18 cellular contexts compared by ENCODE assay signal in the genomic region with DNA sequence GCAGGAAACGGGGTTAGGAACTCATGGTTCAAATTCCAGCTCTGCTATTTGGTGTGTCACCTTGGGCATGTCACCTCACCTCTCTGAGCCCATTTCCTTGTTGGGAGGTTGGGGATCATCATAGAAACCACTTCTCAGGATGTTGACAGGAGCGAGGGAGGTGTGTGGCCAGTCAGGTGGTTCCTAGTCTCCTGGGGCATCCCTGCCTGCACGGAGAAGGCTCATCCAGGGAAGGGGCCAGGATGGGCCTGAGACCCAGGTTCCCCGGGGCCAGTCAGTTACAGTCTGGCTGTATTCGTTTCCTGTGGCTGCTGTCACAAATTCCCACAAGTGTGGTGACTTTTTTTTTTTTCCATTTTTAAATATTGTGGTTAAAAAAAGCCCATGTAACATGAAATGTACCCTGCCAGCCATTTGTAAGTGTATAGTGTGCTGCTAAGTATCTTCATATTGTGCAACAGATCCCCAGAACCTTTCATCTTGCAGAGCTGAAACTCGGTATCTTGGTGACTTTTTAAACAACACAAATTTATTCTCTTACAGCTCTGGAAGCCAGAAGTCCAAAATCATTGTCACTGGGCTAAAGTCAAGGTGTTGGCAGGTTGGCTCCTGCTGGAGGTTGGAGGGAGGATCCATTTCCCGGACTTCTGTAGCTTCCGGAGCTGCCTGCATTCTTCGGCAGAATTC.
DNase-seq lines count a peak whose midpoint lies in the region; ATAC-seq and TF ChIP-seq lines count a peak whose summit lies in the region.
"Had no signal": no experiment of that assay in that cellular context is flagged by ENCODE, and none has a peak within 500 bp of the region (broad histone marks: within the 10 kb centered on the region; RNA-seq: fewer than 3 reads in every experiment).

No MANE protein-coding gene starts in this region.

- H3K27ac ChIP-seq in BLaER1 (no peak overlapping the region), layer of hippocampus (ENCODE audit: low read depth, low read length) (peak overlapping the region; percentile 38)
- H3K27ac ChIP-seq: PC-9 had no signal

- peaks cover 17% of the 10 kb centered on the region; the same call in 1 of the 2 replicates for H3K27me3 ChIP-seq in BLaER1
- no peaks in the 10 kb centered on the region for H3K27me3 ChIP-seq in Loucy (ENCODE audit: insufficient read depth, low read length, poor library complexity, severe bottlenecking)
- H3K27me3 ChIP-seq in layer of hippocampus (ENCODE audit: control insufficient read depth, insufficient read depth, low read length): peaks cover 4% of the 10 kb centered on the region

- H3K9ac ChIP-seq in BLaER1 (no peak overlapping the region), Loucy (ENCODE audit: low read depth, low read length, poor library complexity, severe bottlenecking) (no peak overlapping the region)

- H4K20me1 ChIP-seq in BLaER1 (no peaks in the 10 kb centered on the region), Loucy (ENCODE audit: insufficient read depth, low read length, poor library complexity, severe bottlenecking) (no peaks in the 10 kb centered on the region)

- H3K4me2 ChIP-seq in BLaER1: peak overlapping the region; percentile 84
- peak overlapping the region; percentile 27 for H3K4me2 ChIP-seq in Loucy (ENCODE audit: low read depth, low read length, poor library complexity, severe bottlenecking)
- H3K4me2 ChIP-seq: PC-9 had no signal

- no peaks in the 10 kb centered on the region for H3K36me3 ChIP-seq in BLaER1
- H3K36me3 ChIP-seq in Loucy (ENCODE audit: insufficient read depth, low read length): no peaks in the 10 kb centered on the region

- H3K9me3 ChIP-seq in BLaER1 (no peaks in the 10 kb centered on the region), Loucy (ENCODE audit: insufficient read depth, low read depth, low read length) (no peaks in the 10 kb centered on the region)

- no peak overlapping the region for H2AFZ ChIP-seq in Loucy (ENCODE audit: low read length)
- H2AFZ ChIP-seq: PC-9 had no signal

- H3K9me2 ChIP-seq in Loucy (replicated peaks; ENCODE audit: low read depth, low read length): no peaks in the 10 kb centered on the region

- TF ChIP-seq CTCF in Loucy (conservative IDR thresholded peaks at IDR 0.05; ENCODE audit: low read length) (no peak), chondrocyte (IDR thresholded peaks at IDR 0.05) (no peak)

- ATAC-seq in HG02981 (IDR thresholded peaks at IDR 0.05; ENCODE audit: unreplicated experiment): no peak
- ATAC-seq: Right ventricle myocardium inferior, SK-N-SH treated with all-trans-retinoic acid at 6 μM for 48 hours had no signal

- no peaks in the 10 kb centered on the region for H3K79me2 ChIP-seq in Loucy (ENCODE audit: insufficient read depth, low read length)

- peaks cover 5% of the 10 kb centered on the region for H3K9me3 Mint-ChIP-seq in chondrocyte (ENCODE audit: low read depth)

- H3K27me3 Mint-ChIP-seq in chondrocyte (ENCODE audit: low read depth): peaks cover 73% of the 10 kb centered on the region

- H3K36me3 Mint-ChIP-seq in chondrocyte (ENCODE audit: low read depth): peaks cover 1% of the 10 kb centered on the region

- no peaks in the 10 kb centered on the region for H3F3A ChIP-seq in Loucy (ENCODE audit: low read depth)

- H3K4me1 Mint-ChIP-seq in chondrocyte (ENCODE audit: low read depth): no peaks in the 10 kb centered on the region

- peak; percentile 38 for DNase-seq in chondrocyte (ENCODE audit: low spot score)
- no peak for DNase-seq in NCI-H510A treated with DMSO at 0.1 percent for 48 hours (lab: John Stamatoyannopoulos, UW)
- no peak for DNase-seq in SW 1271 (lab: John Stamatoyannopoulos, UW)
- no peak for DNase-seq in NCI-H187 treated with DMSO at 0.1 percent for 48 hours (lab: John Stamatoyannopoulos, UW)
- DNase-seq: ACHN; NCI-H1092; NCI-H2107; NCI-H226; NCI-H526 treated with DMSO at 0.1 percent for 48 hours; NK-92 treated with Interleukin-12 subunit alpha and Interleukin-12 subunit beta, amount 100 ng/mL, for 24 hours; PC-9 had no signal

- peaks cover 62% of the 10 kb centered on the region for H3K4me1 ChIP-seq in BLaER1
- H3K4me1 ChIP-seq in Loucy (ENCODE audit: insufficient read depth, low read length, poor library complexity, severe bottlenecking): peaks cover 6% of the 10 kb centered on the region

- H3K4me3 Mint-ChIP-seq in chondrocyte (ENCODE audit: unreplicated experiment): no peak overlapping the region
- H3K4me3 Mint-ChIP-seq: H9 had no signal

- H3K4me3 ChIP-seq in BLaER1: 0 out of 2 replicates have a peak overlapping the region, but pooled peaks have one; percentile 9
- H3K4me3 ChIP-seq in Loucy (ENCODE audit: low read length, poor library complexity, severe bottlenecking): no peak overlapping the region
- H3K4me3 ChIP-seq: PC-9 had no signal

- no peak overlapping the region for H3K27ac Mint-ChIP-seq in chondrocyte (ENCODE audit: unreplicated experiment)
- H3K27ac Mint-ChIP-seq: H9 had no signal
